In the genomic region with DNA sequence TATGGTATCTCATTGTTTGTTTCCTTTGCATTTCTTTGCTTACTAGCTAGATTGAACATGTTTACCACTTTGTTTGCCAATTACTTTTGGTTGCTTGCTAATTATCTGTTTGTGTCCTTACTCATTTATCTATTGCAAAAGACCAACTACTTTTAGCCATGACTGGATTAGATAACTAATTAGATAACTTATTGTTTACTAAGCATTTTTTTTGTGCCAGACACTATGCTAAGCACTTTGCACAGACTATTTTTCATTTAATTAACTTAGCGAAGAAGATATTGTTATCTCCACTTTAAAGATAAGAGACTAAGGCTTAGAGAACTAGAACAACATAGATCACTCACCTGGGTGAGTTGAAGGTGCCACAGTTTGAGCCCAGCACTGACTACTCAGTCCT, we compare ENCODE assay signal across 26 cellular contexts.
"Had no signal": no experiment of that assay in that cellular context is flagged by ENCODE, and none has a peak within 500 bp of the region (broad histone marks: within the 10 kb centered on the region; RNA-seq: fewer than 3 reads in every experiment).

No MANE protein-coding gene starts in this region.

- DNase-seq: dermis blood vessel endothelial cell; dorsolateral prefrontal cortex; effector CD4-positive, alpha-beta T cell; effector memory CD4-positive, alpha-beta T cell; erythroblast; esophagus squamous epithelium; foreskin fibroblast; foreskin melanocyte; gastrocnemius medialis; glutamatergic neuron; heart right ventricle; hippocampal formation; left cardiac atrium; left lung; left ventricle myocardium superior; lower lobe of right lung; mesenchymal stem cell; mucosa of descending colon; naive B cell; naive thymus-derived CD8-positive, alpha-beta T cell had no signal

- ATAC-seq: esophagus mucosa; gastrocnemius medialis; heart right ventricle; left cardiac atrium; left lung; left ventricle myocardium superior; lower lobe of right lung; mucosa of descending colon; naive thymus-derived CD8-positive, alpha-beta T cell had no signal

- H3K27me3 ChIP-seq: esophagus squamous epithelium, gastrocnemius medialis, left lung had no signal

- FAIRE-seq: endometrium, islet of Langerhans, keratinocyte had no signal

- H3K4me3 ChIP-seq: coronary artery, dorsolateral prefrontal cortex, esophagus squamous epithelium, gastrocnemius medialis, heart right ventricle, left lung, lower lobe of right lung, mucosa of descending colon had no signal

- H3K27ac ChIP-seq: coronary artery, dorsolateral prefrontal cortex, epithelial cell of prostate, esophagus squamous epithelium, gastrocnemius medialis, heart right ventricle, left lung, lower lobe of right lung had no signal

- H3K36me3 ChIP-seq: esophagus squamous epithelium, gastrocnemius medialis, heart right ventricle, left lung, lower lobe of right lung had no signal

- H3K9me3 ChIP-seq: esophagus squamous epithelium, gastrocnemius medialis, heart right ventricle, left lung, lower lobe of right lung, mucosa of descending colon had no signal

- H3K4me1 ChIP-seq: esophagus squamous epithelium, gastrocnemius medialis, heart right ventricle, left lung, lower lobe of right lung had no signal
